Comparison of ENCODE assay signal across 24 cellular contexts in genomic region chr7:92485267-92485892, GRCh38. TPM values are rescaled to one million over a fixed set of nuclear protein-coding genes. Genes with fewer than 3 reads are reported as not detected.
"Had no signal": no experiment of that assay in that cellular context is flagged by ENCODE, and none has a peak within 500 bp of the region (broad histone marks: within the 10 kb centered on the region; RNA-seq: fewer than 3 reads in every experiment).

No MANE protein-coding gene starts in this region.

- H2AFZ ChIP-seq: parathyroid adenoma had no signal

- H3K4me1 Mint-ChIP-seq: brain; central memory CD8-positive, alpha-beta T cell; naive B cell had no signal

- DNase-seq: activated CD4-positive, alpha-beta T cell treated with anti-CD3 and anti-CD28 coated beads, Interleukin-2, amount 50 U/mL, for 1 hour; activated CD4-positive, CD25-positive, alpha-beta regulatory T cell; activated gamma-delta T cell; activated T-cell treated with anti-CD3 and anti-CD28 coated beads, Interleukin-2, amount 50 U/mL, for 1 hour; cortex of kidney; effector CD4-positive, alpha-beta T cell; gastrocnemius medialis; left cardiac atrium; midbrain; naive B cell; stimulated activated CD4-positive, alpha-beta T cell treated with anti-CD3 and anti-CD28 coated beads, Interleukin-4, amount 100 ng/mL, for 1 hour; stimulated activated naive CD4-positive, alpha-beta T cell treated with Interleukin-2 at 50 U/mL for 16 hours; upper lobe of right lung had no signal

- H3K27me3 Mint-ChIP-seq: brain; central memory CD8-positive, alpha-beta T cell; naive B cell had no signal

- H3K27ac Mint-ChIP-seq: activated naive CD4-positive, alpha-beta T cell treated with anti-CD3 and anti-CD28 coated beads, Interleukin-2, amount 50 U/mL, for 72 hours; brain had no signal

- H3K27ac ChIP-seq: gastrocnemius medialis, parathyroid adenoma, upper lobe of right lung had no signal

- H3K79me2 ChIP-seq: parathyroid adenoma had no signal

- H3K9me3 Mint-ChIP-seq: activated naive CD4-positive, alpha-beta T cell treated with anti-CD3 and anti-CD28 coated beads, Interleukin-2, amount 50 U/mL, for 72 hours; brain; central memory CD8-positive, alpha-beta T cell; naive B cell had no signal

- H3K9me3 ChIP-seq: gastrocnemius medialis, upper lobe of right lung had no signal

- H3K4me3 Mint-ChIP-seq: brain; central memory CD8-positive, alpha-beta T cell; naive B cell had no signal

- ATAC-seq: gastrocnemius medialis, upper lobe of right lung had no signal

- H3K27me3 ChIP-seq: gastrocnemius medialis, upper lobe of right lung had no signal

- H3K9ac ChIP-seq: parathyroid adenoma had no signal

- H3K4me3 ChIP-seq: gastrocnemius medialis, upper lobe of right lung had no signal

- H3K4me1 ChIP-seq: parathyroid adenoma, upper lobe of right lung had no signal

RNA-seq across cellular contexts. Expression of gene ERVW-1, which starts 7.6 kb away (rescaled TPM):
- total RNA-seq: endothelial cell of umbilical vein; fibroblast of lung; left cardiac atrium; lung microvascular endothelial cell; renal cortical epithelial cell; skeletal muscle tissue; T-helper 2 cell treated with Interferon-gamma antibody and Interleukin-4, amounts not matched to agents 100 ng/mL and 5 ng/mL, for 36 hours; temporal lobe; upper lobe of right lung had no signal
- polyA plus RNA-seq: endothelial cell of umbilical vein, fibroblast of lung had no signal
